In the genomic region with DNA sequence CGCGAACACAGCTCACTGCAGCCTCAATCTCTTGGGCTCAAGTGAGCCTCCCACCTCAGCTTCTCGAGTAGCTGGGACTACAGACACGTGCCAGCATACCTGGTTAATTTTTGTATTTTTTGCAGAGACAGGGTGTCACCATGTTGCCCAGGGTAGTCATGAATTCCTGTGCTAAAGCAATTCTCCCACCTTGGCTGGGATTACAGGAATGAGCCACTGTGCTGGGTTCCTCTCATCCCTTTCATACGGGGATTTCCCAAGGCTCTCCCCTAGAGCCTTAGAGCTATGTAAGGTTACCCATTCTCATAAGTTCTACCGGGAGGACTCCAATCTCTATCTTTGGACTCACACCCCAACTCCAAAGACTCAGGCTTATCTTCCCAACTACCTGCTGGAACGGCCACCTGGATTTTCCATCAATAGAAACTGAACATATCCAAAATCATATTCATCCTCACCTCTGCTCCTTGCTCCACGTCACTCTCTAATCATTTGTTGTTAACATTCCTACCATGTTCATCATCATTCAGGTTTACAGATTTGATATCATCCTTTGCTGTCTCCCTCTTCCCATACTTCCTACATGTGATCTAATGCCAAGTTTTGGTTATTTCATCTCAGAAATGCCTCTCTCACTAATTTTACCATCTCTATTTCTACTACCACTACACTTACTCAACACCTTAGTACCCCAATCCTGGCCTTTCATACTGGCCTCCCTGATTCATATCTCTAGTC, we compare ENCODE assay signal across 1 cellular context.
TF ChIP-seq lines count a peak whose summit lies in the region.

No MANE protein-coding gene starts in this region.

TF ChIP-seq in HepG2, 621 proteins besides CTCF, POLR2A, EP300 and RAD21:
- TF ChIP-seq, protein P1, sequence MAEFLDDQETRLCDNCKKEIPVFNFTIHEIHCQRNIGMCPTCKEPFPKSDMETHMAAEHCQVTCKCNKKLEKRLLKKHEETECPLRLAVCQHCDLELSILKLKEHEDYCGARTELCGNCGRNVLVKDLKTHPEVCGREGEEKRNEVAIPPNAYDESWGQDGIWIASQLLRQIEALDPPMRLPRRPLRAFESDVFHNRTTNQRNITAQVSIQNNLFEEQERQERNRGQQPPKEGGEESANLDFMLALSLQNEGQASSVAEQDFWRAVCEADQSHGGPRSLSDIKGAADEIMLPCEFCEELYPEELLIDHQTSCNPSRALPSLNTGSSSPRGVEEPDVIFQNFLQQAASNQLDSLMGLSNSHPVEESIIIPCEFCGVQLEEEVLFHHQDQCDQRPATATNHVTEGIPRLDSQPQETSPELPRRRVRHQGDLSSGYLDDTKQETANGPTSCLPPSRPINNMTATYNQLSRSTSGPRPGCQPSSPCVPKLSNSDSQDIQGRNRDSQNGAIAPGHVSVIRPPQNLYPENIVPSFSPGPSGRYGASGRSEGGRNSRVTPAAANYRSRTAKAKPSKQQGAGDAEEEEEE (CRISPR knock-in tag; IDR thresholded peaks at IDR 0.05; ENCODE audit: borderline replicate concordance), result no peak
- TF ChIP-seq HOXA7 (CRISPR knock-in tag; IDR thresholded peaks at IDR 0.05) (no peak), ZC3H4 (CRISPR knock-in tag; IDR thresholded peaks at IDR 0.05; ENCODE audit: borderline replicate concordance) (no peak), HMG20B (CRISPR knock-in tag; conservative IDR thresholded peaks at IDR 0.05) (no peak)
